Comparison of ENCODE assay signal across 8 cellular contexts in the genomic region with DNA sequence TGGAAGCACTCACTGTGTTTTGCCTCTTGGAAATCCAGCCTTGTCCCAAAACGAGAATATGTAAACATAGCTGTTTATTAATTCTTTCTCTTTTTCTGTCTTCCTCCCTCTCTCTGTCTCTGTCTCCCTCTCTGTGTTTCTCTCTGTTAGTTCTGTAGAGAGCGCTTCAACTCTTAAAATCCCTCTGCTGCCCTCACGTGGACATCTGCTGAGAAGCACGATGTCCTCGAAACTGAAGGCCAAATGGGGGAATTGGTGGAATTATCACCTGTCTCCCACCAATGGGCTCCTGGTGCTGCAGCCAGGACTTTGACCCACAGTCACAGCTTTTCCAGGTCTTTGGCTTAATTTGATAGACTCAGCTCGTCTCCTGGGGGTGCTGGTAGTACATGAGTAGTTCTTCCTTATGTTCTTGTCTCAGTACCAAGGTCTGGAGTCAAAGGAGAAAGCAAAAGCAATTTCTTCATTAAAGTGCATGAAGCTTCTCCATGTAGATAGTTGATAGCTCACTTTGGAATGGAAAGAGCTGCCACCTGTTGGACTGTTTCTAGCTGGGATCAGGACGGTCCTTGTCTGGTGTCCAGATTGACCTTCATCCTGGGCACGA. TPM values are rescaled to one million over a fixed set of nuclear protein-coding genes. Genes with fewer than 3 reads are reported as not detected.
DNase-seq lines count a peak whose midpoint lies in the region; ATAC-seq and TF ChIP-seq lines count a peak whose summit lies in the region.

No MANE protein-coding gene starts in this region.

- no peaks in the 10 kb centered on the region for H3K36me3 Mint-ChIP-seq in T-cell
- no peaks in the 10 kb centered on the region for H3K36me3 Mint-ChIP-seq in activated naive CD8-positive, alpha-beta T cell treated with anti-CD3 and anti-CD28 coated beads, Interleukin-2, amount 50 U/mL, for 24 hours (ENCODE audit: low read depth)

- peak; percentile 57 to 93 (median 85) for TF ChIP-seq CTCF in heart right ventricle (IDR thresholded peaks at IDR 0.05)

- peak overlapping the region in 4 of 10 donors; percentile 2 to 44 (median 14) for H3K27ac ChIP-seq in heart right ventricle

- H3K4me1 ChIP-seq in heart right ventricle: peaks cover 0 to 27% (median 6%) of the 10 kb centered on the region in 9 donors

- H3K4me1 Mint-ChIP-seq in T-cell: peaks cover 36 to 47% (median 37%) of the 10 kb centered on the region in 3 donors
- peaks cover 49% of the 10 kb centered on the region for H3K4me1 Mint-ChIP-seq in activated naive CD8-positive, alpha-beta T cell treated with anti-CD3 and anti-CD28 coated beads, Interleukin-2, amount 50 U/mL, for 24 hours

- H3K4me3 ChIP-seq in heart right ventricle: no peak overlapping the region

- no peaks in the 10 kb centered on the region for H3K27me3 ChIP-seq in heart right ventricle

- peak overlapping the region; percentile 65 to 84 for H3K27ac Mint-ChIP-seq in T-cell
- H3K27ac Mint-ChIP-seq in activated naive CD8-positive, alpha-beta T cell treated with anti-CD3 and anti-CD28 coated beads, Interleukin-2, amount 50 U/mL, for 24 hours: peak overlapping the region; percentile 52

- peak overlapping the region in 2 of 3 donors; percentile 0 to 60 for H3K4me3 Mint-ChIP-seq in T-cell
- peak overlapping the region; percentile 33 for H3K4me3 Mint-ChIP-seq in activated naive CD8-positive, alpha-beta T cell treated with anti-CD3 and anti-CD28 coated beads, Interleukin-2, amount 50 U/mL, for 24 hours

- H3K27me3 Mint-ChIP-seq in T-cell: no peaks in the 10 kb centered on the region
- peaks cover 5% of the 10 kb centered on the region for H3K27me3 Mint-ChIP-seq in activated naive CD8-positive, alpha-beta T cell treated with anti-CD3 and anti-CD28 coated beads, Interleukin-2, amount 50 U/mL, for 24 hours

- POLR2A ChIA-PET in T-cell (lab: Charles Lee): interaction anchor here in 1 of 2 donors (0.7 kb wide), 1 partner anchor 374 kb away, joined by 3 read pairs; no protein-coding TSS in a partner anchor

- H3K9me3 ChIP-seq in heart right ventricle: no peaks in the 10 kb centered on the region

- WGBS in heart right ventricle, 2 donors: 13 to 19% methylated on average over 8 of the region's 8 CpGs

- peak; percentile 66 for DNase-seq in EH (ENCODE audit: low read depth)
- peak; percentile 60 for DNase-seq in HCEC 1CT
- DNase-seq in NCI-H1417 (lab: John Stamatoyannopoulos, UW): peak; percentile 55 to 86 (median 81)
- peak; percentile 58 to 88 (median 79) for DNase-seq in T-cell
- peak; percentile 84 for DNase-seq in activated naive CD8-positive, alpha-beta T cell treated with anti-CD3 and anti-CD28 coated beads, Interleukin-2, amount 50 U/mL, for 24 hours
- DNase-seq in heart right ventricle: peak; percentile 70 to 83
- DNase-seq in renal cortical epithelial cell (ENCODE audit: low read depth): peak; percentile 71

- CTCF ChIA-PET in T-cell (lab: Charles Lee): interaction anchor here (0.6 to 4.3 kb wide), 29 partner anchors 17 to 503 kb away, joined by 3 to 24 read pairs (median 4); a partner anchor contains a TSS

- H3K9me3 Mint-ChIP-seq in T-cell: no peaks in the 10 kb centered on the region
- H3K9me3 Mint-ChIP-seq in activated naive CD8-positive, alpha-beta T cell treated with anti-CD3 and anti-CD28 coated beads, Interleukin-2, amount 50 U/mL, for 24 hours: no peaks in the 10 kb centered on the region

- H3K36me3 ChIP-seq in heart right ventricle: no peaks in the 10 kb centered on the region

- peak; percentile 91 to 97 (median 95) for ATAC-seq in T-cell (replicated peaks in 1 of 4)
- ATAC-seq in activated naive CD8-positive, alpha-beta T cell treated with anti-CD3 and anti-CD28 coated beads, Interleukin-2, amount 50 U/mL, for 24 hours: peak; percentile 71
- peak; percentile 79 to 96 (median 90) for ATAC-seq in heart right ventricle
- no peak for ATAC-seq in GM19023 (IDR thresholded peaks at IDR 0.05; ENCODE audit: unreplicated experiment)

- intact Hi-C loops in heart right ventricle (cut with DNase I): loop anchor here (1.0 to 10.0 kb wide), 15 partner anchors 94 to 361 kb away; a partner anchor contains a TSS

RNA-seq across cellular contexts. Expression of a gene that starts 5.5 kb away (rescaled TPM):
- under 1 TPM in 4 of 5 donors, not detected in 1; 0.13 to 0.83 (median 0.18) TPM for total RNA-seq in T-cell
- under 1 TPM in 3 of 10 donors, not detected in 7; 0.08 to 0.14 (median 0.12) TPM for total RNA-seq in heart right ventricle
- under 1 TPM in 1 of 2 donors, not detected in 1; 0.07 TPM for polyA plus RNA-seq in heart right ventricle
- total RNA-seq in renal cortical epithelial cell: under 0.01 and 4.7 TPM in 2 replicates
